Comparison of ENCODE assay signal across 22 cellular contexts in genomic region chr4:169716677-169717076, GRCh38.
"Had no signal": no experiment of that assay in that cellular context is flagged by ENCODE, and none has a peak within 500 bp of the region (broad histone marks: within the 10 kb centered on the region; RNA-seq: fewer than 3 reads in every experiment).

No MANE protein-coding gene starts in this region.

- H3K27ac Mint-ChIP-seq: activated CD4-positive, alpha-beta memory T cell treated with anti-CD3 and anti-CD28 coated beads, Interleukin-2, amount 10 ng/mL, durations not matched to agents 7 days and 5 days; activated T-cell treated with anti-CD3 and anti-CD28 coated beads, Interleukin-2, amount 50 U/mL, for 24 hours; natural killer cell; progenitor cell of endocrine pancreas had no signal

- H3K9me3 ChIP-seq: body of pancreas, gastrocnemius medialis, left ventricle myocardium inferior, right atrium auricular region, tibial nerve, vagina had no signal

- ATAC-seq: body of pancreas; gastrocnemius medialis; natural killer cell; stimulated activated naive B cell treated with anti-CD40 and anti-IgM and Interleukin-4, amounts not matched to agents 10 μg/mL and 1 μg/mL and 100 μg/mL, for 72 hours had no signal

- H3K4me3 Mint-ChIP-seq: activated CD4-positive, alpha-beta memory T cell treated with anti-CD3 and anti-CD28 coated beads, Interleukin-2, amount 10 ng/mL, durations not matched to agents 7 days and 5 days; activated T-cell treated with anti-CD3 and anti-CD28 coated beads, Interleukin-2, amount 50 U/mL, for 24 hours; central memory CD8-positive, alpha-beta T cell; natural killer cell; stimulated activated naive B cell treated with anti-CD40 and anti-IgM and Interleukin-4, amounts not matched to agents 10 μg/mL and 1 μg/mL and 100 μg/mL, for 72 hours had no signal

- DNase-seq: activated CD4-positive, alpha-beta memory T cell treated with anti-CD3 and anti-CD28 coated beads, Interleukin-2, amount 10 ng/mL, durations not matched to agents 7 days and 5 days; activated CD4-positive, CD25-positive, alpha-beta regulatory T cell treated with anti-CD3 and anti-CD28 coated beads, Interleukin-2, amount 50 U/mL, for 72 hours; activated effector memory CD4-positive, alpha-beta T cell treated with Interleukin-2 at 50 U/mL for 16 hours; activated naive CD4-positive, alpha-beta T cell treated with anti-CD3 and anti-CD28 coated beads, Interleukin-2, amount 50 U/mL, for 16 hours; activated T-cell treated with anti-CD3 and anti-CD28 coated beads, Interleukin-2, amount 50 U/mL, for 24 hours; body of pancreas; cortex of kidney; effector CD8-positive, alpha-beta T cell; gastrocnemius medialis; kidney; left ventricle myocardium inferior; natural killer cell; nucleus accumbens; stimulated activated CD4-positive, alpha-beta T cell treated with anti-CD3 and anti-CD28 coated beads, Interleukin-2, amount 100 ng/mL, for 48 hours; stimulated activated naive B cell treated with anti-CD40 and anti-IgM and Interleukin-4, amounts not matched to agents 10 μg/mL and 1 μg/mL and 100 μg/mL, for 72 hours; substantia nigra; T-helper 9 cell had no signal

- H3K4me3 ChIP-seq: body of pancreas, gastrocnemius medialis, left ventricle myocardium inferior, right atrium auricular region, tibial nerve, vagina had no signal

- H3K27me3 Mint-ChIP-seq: activated CD4-positive, alpha-beta memory T cell treated with anti-CD3 and anti-CD28 coated beads, Interleukin-2, amount 10 ng/mL, durations not matched to agents 7 days and 5 days; activated T-cell treated with anti-CD3 and anti-CD28 coated beads, Interleukin-2, amount 50 U/mL, for 24 hours; central memory CD8-positive, alpha-beta T cell; progenitor cell of endocrine pancreas; stimulated activated naive B cell treated with anti-CD40 and anti-IgM and Interleukin-4, amounts not matched to agents 10 μg/mL and 1 μg/mL and 100 μg/mL, for 72 hours had no signal

- H3K4me1 Mint-ChIP-seq: central memory CD8-positive, alpha-beta T cell; natural killer cell; stimulated activated naive B cell treated with anti-CD40 and anti-IgM and Interleukin-4, amounts not matched to agents 10 μg/mL and 1 μg/mL and 100 μg/mL, for 72 hours had no signal

- FAIRE-seq: kidney had no signal
